ENCODE assay signal across 8 cellular contexts in the genomic region with DNA sequence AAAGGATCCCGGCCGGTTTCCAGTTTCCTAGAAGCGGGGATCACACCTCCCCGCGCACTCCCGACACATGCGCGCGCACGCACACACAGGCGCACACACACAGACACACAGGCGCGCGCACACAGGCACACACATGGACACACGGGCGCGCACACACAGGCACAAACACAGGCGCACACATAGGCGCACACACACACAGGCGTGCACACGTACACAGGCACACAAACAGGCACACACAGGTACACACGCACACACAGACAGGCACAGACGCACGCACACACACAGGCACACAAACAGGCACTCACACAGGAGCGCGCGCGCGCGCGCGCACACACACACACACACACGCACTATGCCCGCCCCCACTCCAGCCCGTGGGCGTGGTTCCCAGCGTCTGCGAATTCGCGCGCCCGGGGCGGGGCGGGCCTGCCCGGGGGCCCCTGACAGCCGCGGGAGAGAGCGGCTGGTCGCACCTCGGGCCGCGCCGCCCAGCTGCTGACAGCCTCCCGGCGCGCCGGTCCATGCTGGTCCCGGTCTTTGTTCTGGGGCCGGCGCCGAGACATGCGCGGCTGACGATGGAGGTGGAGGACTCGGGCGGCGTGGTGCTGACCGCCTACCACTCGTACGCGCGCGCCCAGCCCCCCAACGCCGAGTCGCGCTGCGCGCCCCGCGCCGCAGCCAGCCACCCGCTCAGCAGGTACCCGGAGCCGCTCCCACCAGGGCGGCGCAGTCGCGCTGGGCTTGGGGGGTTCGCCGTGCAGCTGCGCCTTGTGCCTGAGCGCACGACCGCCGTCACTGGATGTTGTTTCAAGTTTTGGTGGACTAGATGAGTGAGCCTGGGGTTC. TPM values are rescaled to one million over a fixed set of nuclear protein-coding genes. Genes with fewer than 3 reads are reported as not detected.
DNase-seq lines count a peak whose midpoint lies in the region; ATAC-seq and TF ChIP-seq lines count a peak whose summit lies in the region.

A gene with protein sequence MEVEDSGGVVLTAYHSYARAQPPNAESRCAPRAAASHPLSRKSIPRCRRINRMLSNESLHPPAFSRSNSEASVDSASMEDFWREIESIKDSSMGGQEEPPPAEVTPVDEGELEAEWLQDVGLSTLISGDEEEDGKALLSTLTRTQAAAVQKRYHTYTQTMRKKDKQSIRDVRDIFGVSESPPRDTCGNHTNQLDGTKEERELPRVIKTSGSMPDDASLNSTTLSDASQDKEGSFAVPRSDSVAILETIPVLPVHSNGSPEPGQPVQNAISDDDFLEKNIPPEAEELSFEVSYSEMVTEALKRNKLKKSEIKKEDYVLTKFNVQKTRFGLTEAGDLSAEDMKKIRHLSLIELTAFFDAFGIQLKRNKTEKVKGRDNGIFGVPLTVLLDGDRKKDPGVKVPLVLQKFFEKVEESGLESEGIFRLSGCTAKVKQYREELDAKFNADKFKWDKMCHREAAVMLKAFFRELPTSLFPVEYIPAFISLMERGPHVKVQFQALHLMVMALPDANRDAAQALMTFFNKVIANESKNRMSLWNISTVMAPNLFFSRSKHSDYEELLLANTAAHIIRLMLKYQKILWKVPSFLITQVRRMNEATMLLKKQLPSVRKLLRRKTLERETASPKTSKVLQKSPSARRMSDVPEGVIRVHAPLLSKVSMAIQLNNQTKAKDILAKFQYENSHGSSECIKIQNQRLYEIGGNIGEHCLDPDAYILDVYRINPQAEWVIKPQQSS (plus strand): TSS at position 470 of the 845 bp plus-strand sequence. CDS start 106 bp downstream, at position 576.

- TF ChIP-seq CTCF in mucosa of descending colon (IDR thresholded peaks at IDR 0.05) (no peak), transverse colon (IDR thresholded peaks at IDR 0.05) (peak in 1 of 5 experiments; percentile 17)

- TF ChIP-seq EP300 in transverse colon (IDR thresholded peaks at IDR 0.05; ENCODE audit: low read depth): no peak

- 9% methylated on average over 31 of the region's 96 CpGs; no CpG with 5 or more reads in 1 of the 2 donors for WGBS in transverse colon (ENCODE audit: low coverage in 1 of 2), 2 donors

- H3K9me3 ChIP-seq in mucosa of descending colon: no peaks in the 10 kb centered on the region
- H3K9me3 ChIP-seq in transverse colon: no peaks in the 10 kb centered on the region

- in situ Hi-C loops in transverse colon (cut with MboI; ENCODE audit: low pct_ligation_motif_present in 1 of 4, low pct_unique_long_range_greater_than_20kb in 1 of 4, low sequenced_read_pairs in 3 of 4): no loop called here

- H3K27me3 ChIP-seq in transverse colon: peaks cover 5% of the 10 kb centered on the region

- H3K27ac ChIP-seq in transverse colon: peak within 1 kb of the TSS; percentile 71 to 87 (median 80)

- H3K4me3 ChIP-seq in mucosa of descending colon (peak within 1 kb of the TSS; percentile 11), transverse colon (peak within 1 kb of the TSS; percentile 44 to 59 (median 54))

- ATAC-seq in GM21528 (IDR thresholded peaks at IDR 0.05; ENCODE audit: low FRiP score, unreplicated experiment) (peak; percentile 60), mucosa of descending colon (peak; percentile 95)

- peak; percentile 19 for TF ChIP-seq POLR2A in transverse colon (IDR thresholded peaks at IDR 0.05)

- intact Hi-C loops in mucosa of descending colon (cut with DNase I, micrococcal nuclease) (no loop called here), transverse colon (cut with DNase I; ENCODE audit: low total_unique reads) (no loop called here)

- DNase-seq in DMS53 (lab: John Stamatoyannopoulos, UW) (peak; percentile 98), NCI-H1048 (lab: John Stamatoyannopoulos, UW) (peak; percentile 74), UCSD-AML1 (lab: John Stamatoyannopoulos, UW; ENCODE audit: unreplicated experiment) (peak; percentile 19), fibroblast of gingiva (ENCODE audit: low read depth) (peak; percentile 89), mucosa of descending colon (peak; percentile 79 to 86 (median 79)), transverse colon (peak; percentile 60)
- DNase-seq in stimulated activated CD4-positive, alpha-beta T cell treated with anti-CD3 and anti-CD28 coated beads, Interleukin-4, amount 100 ng/mL, for 4 hours: no peak

- H3K36me3 ChIP-seq in mucosa of descending colon (ENCODE audit: low read depth) (no peaks in the 10 kb centered on the region), transverse colon (no peaks in the 10 kb centered on the region)

- H3K4me1 ChIP-seq in mucosa of descending colon (ENCODE audit: low read depth) (no peaks in the 10 kb centered on the region), transverse colon (peaks cover 0 to 4% (median 2%) of the 10 kb centered on the region in 4 donors)

RNA-seq across cellular contexts. Expression of the gene that starts here (rescaled TPM):
- total RNA-seq in mucosa of descending colon (1 to 10 TPM; 2.0 to 6.8 (median 2.6) TPM), transverse colon (10 to 100 TPM in 1 of 4 donors, 1 to 10 TPM in 3; 1.1 to 26.3 (median 2.6) TPM)

Comparison
In these comparisons a context has a peak if more than half of its experiments do, and no peak if none do; other contexts are left out.
1. DNase-seq: peak in DMS53 (single experiment), NCI-H1048 (single experiment), UCSD-AML1 (single experiment), fibroblast of gingiva (single experiment), mucosa of descending colon (3 of 3) and transverse colon (single experiment); none in stimulated activated CD4-positive, alpha-beta T cell treated with anti-CD3 and anti-CD28 coated beads, Interleukin-4, amount 100 ng/mL, for 4 hours (0 of 2).